9 cellular contexts compared by ENCODE assay signal in the genomic region with DNA sequence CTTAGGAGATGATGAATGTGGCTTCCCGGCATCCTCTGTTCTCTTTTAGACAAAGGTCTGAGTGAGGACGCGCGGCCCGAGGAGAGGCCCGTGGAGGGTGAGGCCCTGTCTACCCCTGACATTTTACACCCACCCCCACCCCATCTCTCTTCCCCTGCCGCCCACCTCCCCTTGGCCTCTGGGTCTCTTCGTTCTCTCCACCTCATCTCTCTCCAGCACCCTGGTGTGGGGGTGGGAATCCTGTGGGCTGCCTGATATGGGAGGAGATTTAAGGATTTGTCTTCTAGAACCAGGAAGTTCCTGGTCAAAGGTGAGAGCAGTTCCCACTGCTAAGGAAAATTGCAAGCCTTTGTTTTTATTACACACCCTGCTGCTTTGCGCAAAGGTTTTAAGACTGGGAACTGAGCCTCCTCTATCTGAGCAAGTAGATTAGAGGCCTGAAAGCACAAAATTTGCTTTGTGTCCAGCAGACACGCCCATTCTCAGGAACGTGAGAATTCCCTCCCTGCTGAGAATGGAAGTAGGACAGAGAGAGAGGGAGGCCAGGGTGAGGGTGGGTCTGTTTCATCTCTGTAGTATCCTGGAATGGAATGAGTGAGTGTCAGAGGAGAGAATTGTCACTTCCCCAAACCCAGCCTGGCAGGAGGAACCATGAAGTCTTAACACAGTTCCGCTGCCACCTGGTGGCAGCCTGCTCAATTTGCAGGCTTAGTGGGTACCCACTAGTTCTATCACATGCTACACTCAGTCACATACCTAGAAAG.
DNase-seq lines count a peak whose midpoint lies in the region; FAIRE-seq and TF ChIP-seq lines count a peak whose summit lies in the region.
"Had no signal": no experiment of that assay in that cellular context is flagged by ENCODE, and none has a peak within 500 bp of the region (broad histone marks: within the 10 kb centered on the region; RNA-seq: fewer than 3 reads in every experiment).

No MANE protein-coding gene starts in this region.

- H3K27ac Mint-ChIP-seq in MCF 10A (ENCODE audit: low read depth, unreplicated experiment): peak overlapping the region; percentile 63
- H3K27ac Mint-ChIP-seq: memory B cell had no signal

- no peak overlapping the region for H3K4me3 Mint-ChIP-seq in MCF 10A (ENCODE audit: unreplicated experiment)
- H3K4me3 Mint-ChIP-seq: memory B cell had no signal

- FAIRE-seq in frontal cortex (lab: Jason Lieb, UNC): no peak

- POLR2A ChIA-PET in MCF 10A (lab: Yijun Ruan, JAX): no interaction called here

- H3K23ac ChIP-seq in mesenchymal stem cell (ENCODE audit: low read length in 2 of 2): no peak overlapping the region

- H3K79me1 ChIP-seq in mesenchymal stem cell (replicated peaks; ENCODE audit: low read length, poor library complexity, severe bottlenecking): peaks cover 2% of the 10 kb centered on the region

- H2BK120ac ChIP-seq in mesenchymal stem cell (ENCODE audit: low read depth, low read length): no peak overlapping the region

- H3K27ac ChIP-seq in mesenchymal stem cell (ENCODE audit: low read length, poor library complexity, severe bottlenecking): no peak overlapping the region

- H2BK15ac ChIP-seq in mesenchymal stem cell (ENCODE audit: low read depth, poor library complexity, severe bottlenecking): no peak overlapping the region

- TF ChIP-seq CTCF in AG09319 (IDR thresholded peaks at IDR 0.05; ENCODE audit: low read depth, low read length) (peak; percentile 31), MCF 10A (IDR thresholded peaks at IDR 0.05; ENCODE audit: unreplicated experiment) (peak; percentile 64)

- H3K9me3 Mint-ChIP-seq in MCF 10A (ENCODE audit: unreplicated experiment): no peaks in the 10 kb centered on the region

- H3K4me1 Mint-ChIP-seq in MCF 10A (ENCODE audit: insufficient read depth, unreplicated experiment): peaks cover 7% of the 10 kb centered on the region
- H3K4me1 Mint-ChIP-seq: memory B cell had no signal

- H3K36me3 Mint-ChIP-seq in MCF 10A (ENCODE audit: insufficient read depth, unreplicated experiment): peaks cover 78% of the 10 kb centered on the region
- H3K36me3 Mint-ChIP-seq: memory B cell had no signal

- no peak overlapping the region for H2AFZ ChIP-seq in mesenchymal stem cell (ENCODE audit: low read depth, low read length)

- H3K36me3 ChIP-seq in NT2/D1 (ENCODE audit: insufficient read depth, insufficient read length, low read length): peaks cover 39% of the 10 kb centered on the region
- peaks cover 31 to 65% of the 10 kb centered on the region in 2 experiments for H3K36me3 ChIP-seq in mesenchymal stem cell (ENCODE audit: control insufficient read depth in 1 of 2, insufficient read depth in 2 of 2, low read depth in 1 of 2, low read length in 2 of 2)

- H2BK12ac ChIP-seq in mesenchymal stem cell (ENCODE audit: low read length in 2 of 2): no peak overlapping the region

- intact Hi-C loops in MCF 10A (cut with micrococcal nuclease): loop anchor here (1.0 to 10.0 kb wide), 3 partner anchors 63 to 128 kb away; partner anchors contain the start of gene GTF2IRD1

- no peak overlapping the region for H3K9ac ChIP-seq in NT2/D1 (ENCODE audit: insufficient read length, low read depth)
- H3K9ac ChIP-seq in mesenchymal stem cell (ENCODE audit: low read length): no peak overlapping the region

- H4K8ac ChIP-seq in mesenchymal stem cell (ENCODE audit: low read length): no peak overlapping the region

- no peaks in the 10 kb centered on the region for H3K4me1 ChIP-seq in NT2/D1 (ENCODE audit: insufficient read depth, insufficient read length)
- H3K4me1 ChIP-seq in mesenchymal stem cell (ENCODE audit: control insufficient read depth, insufficient read depth, low read depth, low read length): peaks cover 6% of the 10 kb centered on the region

- no peak overlapping the region for H2BK5ac ChIP-seq in mesenchymal stem cell (ENCODE audit: low read depth, low read length, poor library complexity, severe bottlenecking)

- CTCF ChIA-PET in MCF 10A (lab: Yijun Ruan, JAX): interaction anchor here (0.6 to 4.3 kb wide), 9 partner anchors 58 to 152 kb away, joined by 3 to 32 read pairs (median 4); no protein-coding TSS in a partner anchor

- H3K14ac ChIP-seq in mesenchymal stem cell (ENCODE audit: low read length in 2 of 2): no peak overlapping the region

- H3K4me3 ChIP-seq in NT2/D1 (ENCODE audit: insufficient read length, low read depth) (no peak overlapping the region), mesenchymal stem cell (ENCODE audit: insufficient read depth in 1 of 2, low read depth in 1 of 2, low read length in 2 of 2) (no peak overlapping the region)

- BruUV-seq in MCF 10A (replicated peaks; lab: Mats Ljungman, UMichigan): no TSS peak

- no peak overlapping the region for H4K91ac ChIP-seq in mesenchymal stem cell (ENCODE audit: low read length)

- DNase-seq in AG09319 (ENCODE audit: extremely low read depth, low read depth): no peak
- peak; percentile 27 for DNase-seq in GM19238 (ENCODE audit: insufficient read length, low spot score)
- peak; percentile 38 for DNase-seq in NT2/D1 (ENCODE audit: low read depth, low spot score)
- peak; percentile 83 for DNase-seq in MCF 10A (ENCODE audit: unreplicated experiment)
- peak; percentile 29 for DNase-seq in mesenchymal stem cell
- DNase-seq in amniotic stem cell (lab: John Stamatoyannopoulos, UW): no peak
- DNase-seq in dedifferentiated amniotic fluid mesenchymal stem cell (ENCODE audit: extremely low spot score): no peak
- no peak for DNase-seq in frontal cortex (ENCODE audit: low spot score in 2 of 2)

- H3K18ac ChIP-seq in mesenchymal stem cell (ENCODE audit: low read depth in 1 of 2, low read length in 2 of 2): no peak overlapping the region

- H3K4ac ChIP-seq in mesenchymal stem cell (ENCODE audit: low read depth in 1 of 2, low read length in 2 of 2): no peak overlapping the region

- H3K4me2 ChIP-seq in mesenchymal stem cell (ENCODE audit: low read length, poor library complexity, severe bottlenecking): no peak overlapping the region

- H3K27me3 ChIP-seq in NT2/D1 (ENCODE audit: insufficient read depth, insufficient read length): no peaks in the 10 kb centered on the region
- H3K27me3 ChIP-seq in mesenchymal stem cell (ENCODE audit: control insufficient read depth in 1 of 2, insufficient read depth in 1 of 2, low read length in 2 of 2): no peaks in the 10 kb centered on the region

- H2AK5ac ChIP-seq in mesenchymal stem cell (ENCODE audit: low read length, severe bottlenecking): no peak overlapping the region

- 81% methylated on average over 5 of the region's 12 CpGs for WGBS in mesenchymal stem cell

- H3K27me3 Mint-ChIP-seq in MCF 10A (ENCODE audit: insufficient read depth, unreplicated experiment): no peaks in the 10 kb centered on the region

- H3K9me3 ChIP-seq in NT2/D1 (ENCODE audit: insufficient read depth, low read length) (peaks cover 11% of the 10 kb centered on the region; the same call in 1 of the 2 replicates), mesenchymal stem cell (ENCODE audit: control insufficient read depth, low read length) (no peaks in the 10 kb centered on the region)

Comparison
In these comparisons a context has a peak if more than half of its experiments do, and no peak if none do; other contexts are left out.
1. DNase-seq: peak in GM19238 (single experiment), NT2/D1 (single experiment), MCF 10A (single experiment) and mesenchymal stem cell (single experiment); none in AG09319 (single experiment), amniotic stem cell (single experiment), dedifferentiated amniotic fluid mesenchymal stem cell (single experiment) and frontal cortex (0 of 2).